In genomic region chr2:114442545-114442944, GRCh38 we compare ENCODE assay signal across 12 cellular contexts. TPM values are rescaled to one million over a fixed set of nuclear protein-coding genes. Genes with fewer than 3 reads are reported as not detected.
A peak's percentile ranks its signal among the peaks of the same experiment; 100 is the strongest.
DNase-seq lines count a peak whose midpoint lies in the region; ATAC-seq, FAIRE-seq and TF ChIP-seq lines count a peak whose summit lies in the region.
"Had no signal": no experiment of that assay in that cellular context is flagged by ENCODE, and none has a peak within 500 bp of the region (broad histone marks: within the 10 kb centered on the region; RNA-seq: fewer than 3 reads in every experiment).

Gene DPP10 (plus strand): TSS chr2:114442641.

- peaks cover 9% of the 10 kb centered on the region for H3K27me3 Mint-ChIP-seq in mesothelial cell of epicardium (ENCODE audit: low read depth)
- H3K27me3 Mint-ChIP-seq in osteocyte (ENCODE audit: unreplicated experiment) = no peaks in the 10 kb centered on the region
- H3K27me3 Mint-ChIP-seq: central memory CD8-positive, alpha-beta T cell had no signal

- WGBS in GM12878 (ENCODE audit: insufficient coverage, insufficient replicate concordance, low lambda C conversion rate, missing lambda C conversion rate) = 0% methylated on average over 6 of the region's 6 CpGs
- 15% methylated on average over 6 of the region's 6 CpGs for WGBS in esophagus muscularis mucosa

- no peaks in the 10 kb centered on the region for H4K20me1 ChIP-seq in Karpas-422 (ENCODE audit: insufficient read depth, low read depth, low read length)
- H4K20me1 ChIP-seq in GM12878 (ENCODE audit: control insufficient read depth, insufficient read depth) = no peaks in the 10 kb centered on the region

- DNase-seq in GM03348 (ENCODE audit: low spot score) = peak; percentile 5
- DNase-seq in Karpas-422 = peak; percentile 44
- DNase-seq in GM12878 (ENCODE audit: low read depth, low spot score) = no peak
- DNase-seq in mesothelial cell of epicardium (ENCODE audit: low spot score in 2 of 2, unreplicated experiment in 2 of 2) = peak; percentile 38 to 71
- no peak for DNase-seq in epidermal melanocyte (ENCODE audit: insufficient read length, low spot score)
- no peak for DNase-seq in esophagus muscularis mucosa (ENCODE audit: extremely low spot score)
- DNase-seq in EL = no peak
- no peak for DNase-seq in osteocyte (ENCODE audit: extremely low spot score, unreplicated experiment)
- DNase-seq: NCI-H69, psoas muscle had no signal

- H3K36me3 Mint-ChIP-seq in mesothelial cell of epicardium = no peaks in the 10 kb centered on the region
- no peaks in the 10 kb centered on the region for H3K36me3 Mint-ChIP-seq in osteocyte (ENCODE audit: unreplicated experiment)

- H3K4me2 ChIP-seq in Karpas-422 (ENCODE audit: low read depth, low read length, poor library complexity, severe bottlenecking) (no peak within 1 kb of the TSS), GM12878 (ENCODE audit: control insufficient read depth, insufficient read depth) (no peak within 1 kb of the TSS)

- no peak within 1 kb of the TSS for H3K4me3 ChIP-seq in Karpas-422 (ENCODE audit: low read length)
- no peak within 1 kb of the TSS for H3K4me3 ChIP-seq in GM12878
- no peak within 1 kb of the TSS for H3K4me3 ChIP-seq in esophagus muscularis mucosa
- H3K4me3 ChIP-seq: psoas muscle had no signal

- H3K79me2 ChIP-seq in Karpas-422 (ENCODE audit: low read length) (no peaks in the 10 kb centered on the region), GM12878 (ENCODE audit: control insufficient read depth, insufficient read depth, low read length) (no peaks in the 10 kb centered on the region)

- intact Hi-C loops in GM12878 (cut with micrococcal nuclease; ENCODE audit: unreplicated experiment) (no loop called here), esophagus muscularis mucosa (cut with DNase I) (no loop called here)

- TF ChIP-seq EP300 in GM12878 (IDR thresholded peaks at IDR 0.05; ENCODE audit: borderline replicate concordance in 1 of 2, control insufficient read depth in 1 of 2, low read depth in 2 of 2, low read length in 2 of 2) = no peak
- no peak for TF ChIP-seq EP300 in esophagus muscularis mucosa (IDR thresholded peaks at IDR 0.05)

- no peak within 1 kb of the TSS for H2AFZ ChIP-seq in Karpas-422 (ENCODE audit: low read length)
- no peak within 1 kb of the TSS for H2AFZ ChIP-seq in GM12878 (ENCODE audit: control insufficient read depth, low read depth, low read length)

- TF ChIP-seq POLR2A in GM12878 (IDR thresholded peaks at IDR 0.05; ENCODE audit: low read depth, low read length) (no peak), esophagus muscularis mucosa (IDR thresholded peaks at IDR 0.05; ENCODE audit: low read depth) (no peak)

- H3K9me2 ChIP-seq in Karpas-422 (replicated peaks; ENCODE audit: insufficient read depth, low read length) = no peaks in the 10 kb centered on the region

- TF ChIP-seq CTCF in GM12878 (IDR thresholded peaks at IDR 0.05 in 2 of 3, conservative IDR thresholded peaks at IDR 0.05 in 1 of 3; ENCODE audit: control insufficient read depth in 2 of 3, extremely low read depth in 1 of 3, insufficient read depth in 1 of 3, low read depth in 3 of 3, low read length in 3 of 3) = no peak
- no peak for TF ChIP-seq CTCF in mesothelial cell of epicardium (IDR thresholded peaks at IDR 0.05; ENCODE audit: unreplicated experiment)
- no peak for TF ChIP-seq CTCF in esophagus muscularis mucosa (IDR thresholded peaks at IDR 0.05)
- no peak for TF ChIP-seq CTCF in osteocyte (IDR thresholded peaks at IDR 0.05)

- no TSS peak for BruUV-seq in GM12878 (replicated peaks; lab: Mats Ljungman, UMichigan)

- H3K27me3 ChIP-seq in Karpas-422 (ENCODE audit: low read length) (no peaks in the 10 kb centered on the region), GM12878 (replicated peaks in 1 of 2; ENCODE audit: control insufficient read depth in 2 of 2, insufficient read depth in 2 of 2, low read length in 1 of 2) (no peaks in the 10 kb centered on the region), esophagus muscularis mucosa (peaks cover 0 to 4% (median 0%) of the 10 kb centered on the region in 4 donors)

- H3K4me1 Mint-ChIP-seq in mesothelial cell of epicardium = no peaks in the 10 kb centered on the region
- H3K4me1 Mint-ChIP-seq in osteocyte (ENCODE audit: unreplicated experiment) = no peaks in the 10 kb centered on the region
- H3K4me1 Mint-ChIP-seq: central memory CD8-positive, alpha-beta T cell had no signal

- H3K9me3 Mint-ChIP-seq in mesothelial cell of epicardium (no peaks in the 10 kb centered on the region), osteocyte (ENCODE audit: unreplicated experiment) (peaks cover 4% of the 10 kb centered on the region)

- FAIRE-seq in GM12878 (lab: Jason Lieb, UNC) = no peak

- H3K36me3 ChIP-seq in Karpas-422 (ENCODE audit: insufficient read depth, low read length) (no peaks in the 10 kb centered on the region), GM12878 (ENCODE audit: control insufficient read depth in 2 of 2, insufficient read depth in 2 of 2, low read length in 1 of 2) (no peaks in the 10 kb centered on the region), esophagus muscularis mucosa (no peaks in the 10 kb centered on the region)

- H3K4me1 ChIP-seq in Karpas-422 (ENCODE audit: low read length) (no peaks in the 10 kb centered on the region), GM12878 (ENCODE audit: control insufficient read depth, insufficient read depth, low read length) (no peaks in the 10 kb centered on the region), esophagus muscularis mucosa (no peaks in the 10 kb centered on the region)
- H3K4me1 ChIP-seq: psoas muscle had no signal

- SMC1A ChIA-PET in GM12878 (lab: Charles Lee; ENCODE audit: uncharacterized antibody, unreplicated experiment) = no interaction called here

- RAD21 ChIA-PET in GM12878 (lab: Charles Lee; ENCODE audit: unreplicated experiment) = no interaction called here

- no peak for TF ChIP-seq RAD21 in GM12878 (IDR thresholded peaks at IDR 0.05; ENCODE audit: insufficient read depth, low read depth, low read length)

- ATAC-seq in GM12878 = no peak
- ATAC-seq: psoas muscle had no signal

- H3K9me3 ChIP-seq in Karpas-422 (ENCODE audit: low read length) = no peaks in the 10 kb centered on the region
- no peaks in the 10 kb centered on the region for H3K9me3 ChIP-seq in GM12878 (replicated peaks; ENCODE audit: control insufficient read depth, insufficient read depth, low read length)
- H3K9me3 ChIP-seq in esophagus muscularis mucosa = peaks cover 0 to 6% (median 0%) of the 10 kb centered on the region in 4 donors
- H3K9me3 ChIP-seq: psoas muscle had no signal

- H3K4me3 Mint-ChIP-seq in mesothelial cell of epicardium (no peak within 1 kb of the TSS), osteocyte (ENCODE audit: unreplicated experiment) (no peak within 1 kb of the TSS)
- H3K4me3 Mint-ChIP-seq: central memory CD8-positive, alpha-beta T cell had no signal

- no peak within 1 kb of the TSS for H3K27ac ChIP-seq in Karpas-422 (ENCODE audit: low read length)
- no peak within 1 kb of the TSS for H3K27ac ChIP-seq in GM12878 (ENCODE audit: control insufficient read depth, insufficient read depth)
- H3K27ac ChIP-seq in esophagus muscularis mucosa (replicated peaks in 1 of 4) = no peak within 1 kb of the TSS
- H3K27ac ChIP-seq: psoas muscle had no signal

- H3K9ac ChIP-seq in Karpas-422 (ENCODE audit: low read length) (no peak within 1 kb of the TSS), GM12878 (ENCODE audit: control insufficient read depth, insufficient read depth, low read length) (no peak within 1 kb of the TSS)

- POLR2A ChIA-PET in GM12878 (lab: Charles Lee) = no interaction called here

- CTCF ChIA-PET in GM12878 (lab: Yijun Ruan, JAX) = no interaction called here

- no peak within 1 kb of the TSS for H3K27ac Mint-ChIP-seq in mesothelial cell of epicardium
- H3K27ac Mint-ChIP-seq in osteocyte (ENCODE audit: unreplicated experiment) = no peak within 1 kb of the TSS

- in situ Hi-C loops in GM12878 (cut with MboI) = no loop called here

TF ChIP-seq in GM12878, 131 proteins besides CTCF, POLR2A, EP300 and RAD21 (continues in another document):
- no peak for TF ChIP-seq SMC3 (IDR thresholded peaks at IDR 0.05; ENCODE audit: borderline replicate concordance, low read length)

RNA-seq across cellular contexts. Expression of gene DPP10, which starts in this region (rescaled TPM):
- total RNA-seq in Karpas-422 (2014; rRNA removed; shearing (Covaris generic); ENCODE audit: low replicate concordance) = not detected in 2 replicates
- total RNA-seq in GM12878 (2013; cell fraction: nucleolus; rRNA removed) = not detected in 2 replicates
- total RNA-seq in GM12878 (2014; rRNA removed) = not detected in 2 replicates
- total RNA-seq in GM12878 (2014; rRNA removed; fragmentation: Illumina TruSeq; extraction: Trizol) = not detected in 2 replicates
- not detected in 2 replicates for total RNA-seq in GM12878 (2021)
- polyA plus RNA-seq in GM12878 (2011; ENCODE audit: low read depth) = not detected
- polyA plus RNA-seq in GM12878 (2011; rRNA removed) = not detected in 2 replicates
- polyA plus RNA-seq in GM12878 (2011; cell fraction: cytosol; rRNA removed) = not detected in 2 replicates
- polyA plus RNA-seq in GM12878 (2011; cell fraction: nucleus; rRNA removed) = not detected in 2 replicates
- not detected in 2 replicates for polyA plus RNA-seq in GM12878 (2012)
- polyA plus RNA-seq in GM12878 (2014; fragmentation: Illumina TruSeq; extraction: Trizol) = not detected in 2 replicates
- polyA plus RNA-seq in GM12878 (2014; fragmentation: Nextera tagmentation; extraction: Ambion mirVana) = not detected
- not detected in 2 replicates for polyA plus RNA-seq in GM12878 (2014; rRNA removed)
- not detected for polyA plus RNA-seq in GM12878 (2016; fragmentation: Nextera tagmentation; extraction: Ambion mirVana)
- polyA minus RNA-seq in GM12878 (2011; rRNA and poly(A)+ RNA removed) = not detected in 2 replicates
- not detected in 2 replicates for polyA minus RNA-seq in GM12878 (2011; cell fraction: cytosol; rRNA and poly(A)+ RNA removed)
- not detected in 2 replicates for polyA minus RNA-seq in GM12878 (2011; cell fraction: nucleus; rRNA and poly(A)+ RNA removed)
- total RNA-seq in mesothelial cell of epicardium = 73.0 to 82.0 TPM (median 74.1 TPM) in 3 replicates
- 1 to 10 TPM; 3.3 to 6.6 (median 4.7) TPM for total RNA-seq in esophagus muscularis mucosa
- total RNA-seq in osteocyte = not detected in 2 replicates
- total RNA-seq: G401, psoas muscle had no signal

Comparison
In these comparisons a context has a peak if more than half of its experiments do, and no peak if none do; other contexts are left out.
1. Peak in DNase-seq in Karpas-422; RNA of the gene not detected or under 1 TPM.
2. DNase-seq: peak in GM03348 (single experiment) and mesothelial cell of epicardium (2 of 2); none in GM12878 (single experiment), epidermal melanocyte (single experiment), esophagus muscularis mucosa (single experiment), EL (single experiment) and osteocyte (single experiment).